In genomic region chr1:4611708-4612349, GRCh38 we compare ENCODE assay signal across 33 cellular contexts. TPM values are rescaled to one million over a fixed set of nuclear protein-coding genes. Genes with fewer than 3 reads are reported as not detected.
"Had no signal": no experiment of that assay in that cellular context is flagged by ENCODE, and none has a peak within 500 bp of the region (broad histone marks: within the 10 kb centered on the region; RNA-seq: fewer than 3 reads in every experiment).

No MANE protein-coding gene starts in this region.

- H3K27ac ChIP-seq: brain microvascular endothelial cell, esophagus muscularis mucosa, foreskin keratinocyte, gastrocnemius medialis, heart left ventricle had no signal

- H3K36me3 Mint-ChIP-seq: activated CD8-positive, alpha-beta memory T cell treated with anti-CD3 and anti-CD28 coated beads, Interleukin-2, amount 10 ng/mL, durations not matched to agents 7 days and 5 days; activated naive CD4-positive, alpha-beta T cell treated with anti-CD3 and anti-CD28 coated beads, Interleukin-2, amount 10 ng/mL, durations not matched to agents 7 days and 5 days; activated naive CD8-positive, alpha-beta T cell treated with anti-CD3 and anti-CD28 coated beads, Interleukin-2, amount 10 ng/mL, durations not matched to agents 7 days and 5 days had no signal

- H3K36me3 ChIP-seq: brain microvascular endothelial cell, esophagus muscularis mucosa, gastrocnemius medialis, heart left ventricle had no signal

- H3K9me3 Mint-ChIP-seq: central memory CD8-positive, alpha-beta T cell had no signal

- H3K27me3 ChIP-seq: brain microvascular endothelial cell, foreskin keratinocyte had no signal

- H3K4me3 ChIP-seq: esophagus muscularis mucosa, gastrocnemius medialis, heart left ventricle had no signal

- H3K4me1 ChIP-seq: esophagus muscularis mucosa, foreskin keratinocyte, gastrocnemius medialis, heart left ventricle had no signal

- ATAC-seq: activated CD4-positive, alpha-beta T cell treated with anti-CD3 and anti-CD28 coated beads for 36 hours; activated CD8-positive, alpha-beta memory T cell treated with anti-CD3 and anti-CD28 coated beads, Interleukin-2, amount 10 ng/mL, durations not matched to agents 7 days and 5 days; activated CD8-positive, alpha-beta T cell treated with anti-CD3 and anti-CD28 coated beads, Interleukin-2, amount 10 ng/mL, durations not matched to agents 7 days and 5 days; activated naive CD4-positive, alpha-beta T cell treated with anti-CD3 and anti-CD28 coated beads, Interleukin-2, amount 50 U/mL, for 72 hours; activated T-cell treated with anti-CD3 and anti-CD28 coated beads, Interleukin-2, amount 50 U/mL, for 72 hours; effector memory CD8-positive, alpha-beta T cell; foreskin keratinocyte; gastrocnemius medialis; heart left ventricle; T-helper 17 cell had no signal

- H3K4me3 Mint-ChIP-seq: activated CD4-positive, alpha-beta memory T cell treated with anti-CD3 and anti-CD28 coated beads for 36 hours; activated CD4-positive, alpha-beta T cell treated with anti-CD3 and anti-CD28 coated beads for 36 hours; activated CD4-positive, alpha-beta T cell treated with anti-CD3 and anti-CD28 coated beads, Interleukin-2, amount 10 ng/mL, durations not matched to agents 24 days and 14 days; activated CD8-positive, alpha-beta memory T cell treated with anti-CD3 and anti-CD28 coated beads, Interleukin-2, amount 10 ng/mL, durations not matched to agents 7 days and 5 days; activated CD8-positive, alpha-beta T cell treated with anti-CD3 and anti-CD28 coated beads, Interleukin-2, amount 10 ng/mL, durations not matched to agents 7 days and 5 days; activated naive CD4-positive, alpha-beta T cell treated with anti-CD3 and anti-CD28 coated beads, Interleukin-2, amount 10 ng/mL, durations not matched to agents 7 days and 5 days; activated naive CD8-positive, alpha-beta T cell treated with anti-CD3 and anti-CD28 coated beads, Interleukin-2, amount 10 ng/mL, durations not matched to agents 7 days and 5 days; activated T-cell treated with anti-CD3 and anti-CD28 coated beads, Interleukin-2, amount 50 U/mL, for 24 hours; activated T-cell treated with anti-CD3 and anti-CD28 coated beads, Interleukin-2, amount 50 U/mL, for 72 hours; central memory CD8-positive, alpha-beta T cell; effector memory CD8-positive, alpha-beta T cell; T-helper 17 cell; T-helper 2 cell treated with Interferon-gamma antibody and Interleukin-4, amounts not matched to agents 5 μg/mL and 100 μg/mL, for 36 hours had no signal

- H3K27me3 Mint-ChIP-seq: activated CD4-positive, alpha-beta T cell treated with anti-CD3 and anti-CD28 coated beads, Interleukin-2, amount 10 ng/mL, durations not matched to agents 24 days and 14 days; activated CD8-positive, alpha-beta memory T cell treated with anti-CD3 and anti-CD28 coated beads, Interleukin-2, amount 10 ng/mL, durations not matched to agents 7 days and 5 days; activated naive CD8-positive, alpha-beta T cell treated with anti-CD3 and anti-CD28 coated beads, Interleukin-2, amount 10 ng/mL, durations not matched to agents 7 days and 5 days had no signal

- H3K4me1 Mint-ChIP-seq: activated CD4-positive, alpha-beta T cell treated with anti-CD3 and anti-CD28 coated beads for 36 hours; activated CD4-positive, alpha-beta T cell treated with anti-CD3 and anti-CD28 coated beads, Interleukin-2, amount 10 ng/mL, durations not matched to agents 24 days and 14 days; activated CD8-positive, alpha-beta memory T cell treated with anti-CD3 and anti-CD28 coated beads, Interleukin-2, amount 10 ng/mL, durations not matched to agents 7 days and 5 days; activated naive CD4-positive, alpha-beta T cell treated with anti-CD3 and anti-CD28 coated beads, Interleukin-2, amount 10 ng/mL, durations not matched to agents 7 days and 5 days; activated naive CD8-positive, alpha-beta T cell treated with anti-CD3 and anti-CD28 coated beads, Interleukin-2, amount 10 ng/mL, durations not matched to agents 7 days and 5 days; central memory CD8-positive, alpha-beta T cell; T-helper 17 cell had no signal

- DNase-seq: activated CD4-positive, alpha-beta memory T cell treated with anti-CD3 and anti-CD28 coated beads for 36 hours; activated CD4-positive, alpha-beta T cell treated with anti-CD3 and anti-CD28 coated beads for 36 hours; activated CD4-positive, alpha-beta T cell treated with anti-CD3 and anti-CD28 coated beads, Interleukin-2, amount 10 ng/mL, durations not matched to agents 24 days and 14 days; activated CD4-positive, CD25-positive, alpha-beta regulatory T cell; activated CD4-positive, CD25-positive, alpha-beta regulatory T cell treated with anti-CD3 and anti-CD28 coated beads, Interleukin-2, amount 50 U/mL, for 72 hours; activated CD8-positive, alpha-beta memory T cell treated with anti-CD3 and anti-CD28 coated beads, Interleukin-2, amount 10 ng/mL, durations not matched to agents 7 days and 5 days; activated CD8-positive, alpha-beta memory T cell treated with anti-CD3 and anti-CD28 coated beads, Interleukin-2, amount 50 U/mL, for 4 hours; activated CD8-positive, alpha-beta T cell treated with anti-CD3 and anti-CD28 coated beads, Interleukin-2, amount 10 ng/mL, durations not matched to agents 7 days and 5 days; activated gamma-delta T cell; activated naive CD4-positive, alpha-beta T cell; activated naive CD4-positive, alpha-beta T cell treated with anti-CD3 and anti-CD28 coated beads, Interleukin-2, amount 10 ng/mL, durations not matched to agents 7 days and 5 days; activated naive CD8-positive, alpha-beta T cell treated with anti-CD3 and anti-CD28 coated beads, Interleukin-2, amount 10 ng/mL, durations not matched to agents 7 days and 5 days; activated T-cell treated with anti-CD3 and anti-CD28 coated beads for 4 hours; activated T-cell treated with anti-CD3 and anti-CD28 coated beads, Interleukin-2, amount 50 U/mL, for 24 hours; activated T-cell treated with anti-CD3 and anti-CD28 coated beads, Interleukin-2, amount 50 U/mL, for 72 hours; brain microvascular endothelial cell; cortex of kidney; dermis blood vessel endothelial cell; effector CD4-positive, alpha-beta T cell; effector memory CD8-positive, alpha-beta T cell; erythroblast; foreskin keratinocyte; gastrocnemius medialis; glutamatergic neuron; T-helper 1 cell; T-helper 17 cell; T1000 had no signal

- H3K27ac Mint-ChIP-seq: activated CD4-positive, alpha-beta memory T cell treated with anti-CD3 and anti-CD28 coated beads for 36 hours; activated CD4-positive, alpha-beta T cell treated with anti-CD3 and anti-CD28 coated beads for 36 hours; activated CD4-positive, alpha-beta T cell treated with anti-CD3 and anti-CD28 coated beads, Interleukin-2, amount 10 ng/mL, durations not matched to agents 24 days and 14 days; activated CD8-positive, alpha-beta memory T cell treated with anti-CD3 and anti-CD28 coated beads, Interleukin-2, amount 10 ng/mL, durations not matched to agents 7 days and 5 days; activated CD8-positive, alpha-beta T cell treated with anti-CD3 and anti-CD28 coated beads, Interleukin-2, amount 10 ng/mL, durations not matched to agents 7 days and 5 days; activated naive CD4-positive, alpha-beta T cell treated with anti-CD3 and anti-CD28 coated beads, Interleukin-2, amount 10 ng/mL, durations not matched to agents 7 days and 5 days; activated naive CD4-positive, alpha-beta T cell treated with anti-CD3 and anti-CD28 coated beads, Interleukin-2, amount 50 U/mL, for 72 hours; activated naive CD8-positive, alpha-beta T cell treated with anti-CD3 and anti-CD28 coated beads, Interleukin-2, amount 10 ng/mL, durations not matched to agents 7 days and 5 days; activated T-cell treated with anti-CD3 and anti-CD28 coated beads, Interleukin-2, amount 50 U/mL, for 24 hours; activated T-cell treated with anti-CD3 and anti-CD28 coated beads, Interleukin-2, amount 50 U/mL, for 72 hours; effector memory CD8-positive, alpha-beta T cell; T-helper 17 cell; T-helper 2 cell treated with Interferon-gamma antibody and Interleukin-4, amounts not matched to agents 5 μg/mL and 100 μg/mL, for 36 hours had no signal

RNA-seq across cellular contexts. Expression of gene AJAP1, which starts 42.6 kb away (rescaled TPM):
- total RNA-seq: activated CD4-positive, alpha-beta memory T cell treated with anti-CD3 and anti-CD28 coated beads for 36 hours; activated CD4-positive, alpha-beta T cell treated with anti-CD3 and anti-CD28 coated beads for 36 hours; activated CD4-positive, alpha-beta T cell treated with anti-CD3 and anti-CD28 coated beads, Interleukin-2, amount 10 ng/mL, durations not matched to agents 24 days and 14 days; activated CD8-positive, alpha-beta memory T cell treated with anti-CD3 and anti-CD28 coated beads for 36 hours; activated CD8-positive, alpha-beta memory T cell treated with anti-CD3 and anti-CD28 coated beads, Interleukin-2, amount 10 ng/mL, durations not matched to agents 7 days and 5 days; activated CD8-positive, alpha-beta T cell treated with anti-CD3 and anti-CD28 coated beads, Interleukin-2, amount 10 ng/mL, durations not matched to agents 7 days and 5 days; activated naive CD8-positive, alpha-beta T cell treated with anti-CD3 and anti-CD28 coated beads, Interleukin-2, amount 10 ng/mL, durations not matched to agents 7 days and 5 days; T-helper 17 cell had no signal
